Comparison of ENCODE assay signal across 12 cellular contexts in genomic region chr10:69479737-69480412, GRCh38. TPM values are rescaled to one million over a fixed set of nuclear protein-coding genes. Genes with fewer than 3 reads are reported as not detected.
DNase-seq lines count a peak whose midpoint lies in the region; ATAC-seq, FAIRE-seq and TF ChIP-seq lines count a peak whose summit lies in the region.
"Had no signal": no experiment of that assay in that cellular context is flagged by ENCODE, and none has a peak within 500 bp of the region (broad histone marks: within the 10 kb centered on the region; RNA-seq: fewer than 3 reads in every experiment).

No MANE protein-coding gene starts in this region.

- no peak for TF ChIP-seq POLR2A in HepG2 (IDR thresholded peaks at IDR 0.05; ENCODE audit: insufficient read depth in 1 of 2, low read depth in 2 of 2, low read length in 2 of 2)

- peak overlapping the region; percentile 65 to 70 for H3K27ac ChIP-seq in liver (ENCODE audit: low read depth in 1 of 2, low read length in 2 of 2)
- no peak overlapping the region for H3K27ac ChIP-seq in HepG2 (ENCODE audit: extremely low read length, insufficient read depth, low read length)
- H3K27ac ChIP-seq in pancreas = peak overlapping the region in 2 of 4 donors; percentile 33 to 44
- no peak overlapping the region for H3K27ac ChIP-seq in foreskin keratinocyte

- no peaks in the 10 kb centered on the region for H4K20me1 ChIP-seq in HepG2 (ENCODE audit: insufficient read depth, low read length)

- no TSS peak for BruUV-seq in HepG2 (replicated peaks; lab: Mats Ljungman, UMichigan)

- H3K9me3 ChIP-seq in liver (ENCODE audit: control insufficient read depth in 4 of 4, low read length in 3 of 4) (no peaks in the 10 kb centered on the region), HepG2 (ENCODE audit: low read length) (no peaks in the 10 kb centered on the region), pancreas (no peaks in the 10 kb centered on the region)

- H3K4me2 ChIP-seq in HepG2 (ENCODE audit: low read depth, low read length) = no peak overlapping the region

- 69% methylated on average over 2 of the region's 2 CpGs for WGBS in liver
- WGBS in HepG2 (ENCODE audit: low lambda C conversion rate) = 28% methylated on average over 2 of the region's 2 CpGs
- WGBS in pancreas, 2 donors = 75 to 83% methylated on average over 2 of the region's 2 CpGs

- H3K79me2 ChIP-seq in HepG2 (ENCODE audit: insufficient read depth, low read length) = no peaks in the 10 kb centered on the region

- in situ Hi-C loops in HepG2 (cut with HindIII; ENCODE audit: extremely low pct_ligation_motif_present, low pct_unique_long_range_greater_than_20kb) = no loop called here

- no peak overlapping the region for H3K9ac ChIP-seq in liver (ENCODE audit: low read depth in 1 of 2, low read length in 2 of 2)
- H3K9ac ChIP-seq in HepG2 (ENCODE audit: insufficient read depth, low read depth, low read length) = no peak overlapping the region

- FAIRE-seq in HepG2 (lab: Jason Lieb, UNC) = no peak
- no peak for FAIRE-seq in pancreas (lab: Jason Lieb, UNC)

- H3K4me1 ChIP-seq in liver (ENCODE audit: control insufficient read depth in 4 of 4, insufficient read depth in 4 of 4, low read length in 3 of 4) = peaks cover 0 to 7% (median under 1%) of the 10 kb centered on the region in 4 donors
- H3K4me1 ChIP-seq in HepG2 (ENCODE audit: insufficient read depth, low read length) = no peaks in the 10 kb centered on the region
- H3K4me1 ChIP-seq in pancreas = peaks cover 0 to 3% (median 0%) of the 10 kb centered on the region in 3 donors
- H3K4me1 ChIP-seq in foreskin keratinocyte = no peaks in the 10 kb centered on the region

- TF ChIP-seq EP300 in HepG2 (IDR thresholded peaks at IDR 0.05; ENCODE audit: low read depth in 2 of 2, low read length in 2 of 2) (no peak), HepG2 (CRISPR knock-in tag; IDR thresholded peaks at IDR 0.05; ENCODE audit: borderline replicate concordance) (no peak)

- H3K36me3 ChIP-seq in liver (ENCODE audit: control insufficient read depth in 4 of 4, insufficient read depth in 3 of 4, low read depth in 1 of 4, low read length in 3 of 4) (no peaks in the 10 kb centered on the region), HepG2 (replicated peaks in 1 of 2; ENCODE audit: control insufficient read depth in 1 of 2, insufficient read depth in 2 of 2, low read length in 2 of 2) (no peaks in the 10 kb centered on the region), pancreas (no peaks in the 10 kb centered on the region)

- H3K27me3 ChIP-seq in liver (ENCODE audit: control insufficient read depth in 4 of 4, insufficient read depth in 4 of 4, low read length in 3 of 4) (no peaks in the 10 kb centered on the region), HepG2 (ENCODE audit: control insufficient read depth in 1 of 2, insufficient read depth in 2 of 2, low read length in 2 of 2) (peaks cover 1 to 27% of the 10 kb centered on the region in 2 experiments; a peak in 3 of 5 replicates), pancreas (no peaks in the 10 kb centered on the region), foreskin keratinocyte (no peaks in the 10 kb centered on the region)

- TF ChIP-seq RAD21 in liver (IDR thresholded peaks at IDR 0.05) = no peak
- no peak for TF ChIP-seq RAD21 in HepG2 (CRISPR knock-in tag; IDR thresholded peaks at IDR 0.05)

- H3K4me3 ChIP-seq in liver (ENCODE audit: low read depth in 1 of 3, low read length in 3 of 3) = no peak overlapping the region
- H3K4me3 ChIP-seq in HepG2 (replicated peaks in 1 of 3; ENCODE audit: insufficient read depth in 1 of 3, low read depth in 2 of 3, low read length in 3 of 3) = no peak overlapping the region
- H3K4me3 ChIP-seq in pancreas = no peak overlapping the region

- DNase-seq in HepG2 (ENCODE audit: low spot score) = no peak
- DNase-seq in Right ventricle myocardium superior = no peak
- DNase-seq in pancreas = peak in 1 of 6 donors; percentile 12
- no peak for DNase-seq in foreskin keratinocyte
- no peak for DNase-seq in activated CD4-positive, alpha-beta T cell treated with anti-CD3 and anti-CD28 coated beads, Interleukin-2, amount 50 U/mL, for 1 hour
- DNase-seq: activated effector memory CD4-positive, alpha-beta T cell treated with Interleukin-2 at 50 U/mL for 16 hours; naive thymus-derived CD4-positive, alpha-beta T cell; NCI-H226 had no signal

- intact Hi-C loops in HepG2 (cut with micrococcal nuclease; ENCODE audit: unreplicated experiment) = no loop called here
- intact Hi-C loops in Right ventricle myocardium superior (cut with DNase I) = no loop called here
- intact Hi-C loops in pancreas (cut with DNase I) = no loop called here

- no peak for TF ChIP-seq CTCF in liver (IDR thresholded peaks at IDR 0.05; ENCODE audit: low read depth, low read length, missing input control)
- TF ChIP-seq CTCF in HepG2 (CRISPR knock-in tag; IDR thresholded peaks at IDR 0.05) = no peak
- no peak for TF ChIP-seq CTCF in pancreas (IDR thresholded peaks at IDR 0.05)
- TF ChIP-seq CTCF in foreskin keratinocyte (conservative IDR thresholded peaks at IDR 0.05) = no peak

- POLR2A ChIA-PET in HepG2 (lab: Yijun Ruan, JAX) = no interaction called here

- CTCF ChIA-PET in HepG2 (lab: Yijun Ruan, JAX; ENCODE audit: low intra/inter-chr PET ratio, low total read pairs) = no interaction called here

- ATAC-seq in HepG2 (no peak), Right ventricle myocardium superior (ENCODE audit: poor library complexity) (peak; percentile 68), pancreas (peak in 3 of 4 donors; percentile 8 to 50 (median 12)), foreskin keratinocyte (no peak), HG03571 (IDR thresholded peaks at IDR 0.05; ENCODE audit: unreplicated experiment) (no peak), HG02678 (IDR thresholded peaks at IDR 0.05; ENCODE audit: unreplicated experiment) (no peak)
- ATAC-seq: esophagus mucosa; naive thymus-derived CD4-positive, alpha-beta T cell had no signal

- no peak overlapping the region for H2AFZ ChIP-seq in HepG2 (ENCODE audit: low read length)

TF ChIP-seq in liver, 16 proteins besides CTCF, POLR2A, EP300 and RAD21 (continues in another document):
- no peak for TF ChIP-seq RXRA (IDR thresholded peaks at IDR 0.05)
- TF ChIP-seq YY1 (IDR thresholded peaks at IDR 0.05) = no peak

TF ChIP-seq in HepG2, 621 proteins besides CTCF, POLR2A, EP300 and RAD21 (continues in another document):
- no peak for TF ChIP-seq ZNF605 (CRISPR knock-in tag; IDR thresholded peaks at IDR 0.05)
- no peak for TF ChIP-seq FOSL2 (CRISPR knock-in tag; IDR thresholded peaks at IDR 0.05)
- no peak for TF ChIP-seq SIN3A (IDR thresholded peaks at IDR 0.05; ENCODE audit: borderline replicate concordance, low read depth, low read length)
- no peak for TF ChIP-seq ELF3 (CRISPR knock-in tag; IDR thresholded peaks at IDR 0.05)

RNA-seq across cellular contexts. Expression of gene TSPAN15, which starts 28.6 kb away (rescaled TPM):
- total RNA-seq in liver = 1 to 10 TPM; 2.6 to 4.0 TPM
- polyA plus RNA-seq in liver = 1 to 10 TPM; 2.0 to 4.3 TPM
- total RNA-seq in HepG2 (2016; rRNA removed; fragmentation: Illumina TruSeq; extraction: Trizol) = 0.27 and 0.34 TPM in 2 replicates
- 0.61 and 0.88 TPM in 2 replicates for total RNA-seq in HepG2 (2016; cell fraction: cytosol; rRNA removed; fragmentation: Illumina TruSeq; extraction: Trizol; ENCODE audit: low read depth)
- total RNA-seq in HepG2 (2016; cell fraction: insoluble cytoplasmic fraction; rRNA removed; fragmentation: Illumina TruSeq; extraction: Trizol) = 0.28 TPM in 2 replicates
- 0.62 and 0.80 TPM in 2 replicates for total RNA-seq in HepG2 (2016; cell fraction: membrane; rRNA removed; fragmentation: Illumina TruSeq; extraction: Trizol)
- total RNA-seq in HepG2 (2016; cell fraction: nucleus; rRNA removed; fragmentation: Illumina TruSeq; extraction: Trizol) = 0.28 and 1.2 TPM in 2 replicates
- 3.2 and 5.1 TPM in 2 replicates for polyA plus RNA-seq in HepG2 (2011; rRNA removed)
- 5.3 and 5.4 TPM in 2 replicates for polyA plus RNA-seq in HepG2 (2011; cell fraction: cytosol; rRNA removed)
- 2.8 and 3.1 TPM in 2 replicates for polyA plus RNA-seq in HepG2 (2011; cell fraction: nucleus; rRNA removed)
- 3.9 and 5.4 TPM in 2 replicates for polyA plus RNA-seq in HepG2 (2012)
- polyA plus RNA-seq in HepG2 (2016; cell fraction: cytosol; fragmentation: Illumina TruSeq; extraction: Trizol; ENCODE audit: low read depth) = 0.62 and 0.84 TPM in 2 replicates
- 0.35 and 0.72 TPM in 2 replicates for polyA plus RNA-seq in HepG2 (2016; cell fraction: insoluble cytoplasmic fraction; fragmentation: Illumina TruSeq; extraction: Trizol; ENCODE audit: low read depth)
- polyA plus RNA-seq in HepG2 (2016; cell fraction: membrane; fragmentation: Illumina TruSeq; extraction: Trizol; ENCODE audit: low read depth) = 0.59 and 0.94 TPM in 2 replicates
- 1.5 and 2.6 TPM in 2 replicates for polyA plus RNA-seq in HepG2 (2016; cell fraction: nucleus; fragmentation: Illumina TruSeq; extraction: Trizol; ENCODE audit: insufficient read depth, low read depth)
- 7.5 and 42.0 TPM in 2 replicates for polyA minus RNA-seq in HepG2 (2011; rRNA and poly(A)+ RNA removed; ENCODE audit: low replicate concordance)
- polyA minus RNA-seq in HepG2 (2011; cell fraction: cytosol; rRNA and poly(A)+ RNA removed) = 1.6 and 1.8 TPM in 2 replicates
- polyA minus RNA-seq in HepG2 (2011; cell fraction: nucleus; rRNA and poly(A)+ RNA removed) = 2.8 and 3.5 TPM in 2 replicates
- 9.5 TPM for total RNA-seq in Right ventricle myocardium superior
- total RNA-seq in pancreas = 10 to 100 TPM; 10.9 to 49.2 (median 13.5) TPM
- 10 to 100 TPM; 20.2 to 28.6 TPM for polyA plus RNA-seq in pancreas
- total RNA-seq in foreskin keratinocyte = 7.3 and 8.9 TPM in 2 replicates
- polyA plus RNA-seq in foreskin keratinocyte = 8.6 and 10.7 TPM in 2 replicates

Comparison
In these comparisons a context has a peak if more than half of its experiments do, and no peak if none do; other contexts are left out.
1. H3K27ac ChIP-seq: peak in liver (2 of 2); none in HepG2 (single experiment) and foreskin keratinocyte (single experiment).
2. ATAC-seq: peak in Right ventricle myocardium superior (single experiment) and pancreas (3 of 4); none in HepG2 (single experiment), foreskin keratinocyte (single experiment), HG03571 (single experiment) and HG02678 (single experiment).